ENCODE assay signal across 18 cellular contexts in the genomic region with DNA sequence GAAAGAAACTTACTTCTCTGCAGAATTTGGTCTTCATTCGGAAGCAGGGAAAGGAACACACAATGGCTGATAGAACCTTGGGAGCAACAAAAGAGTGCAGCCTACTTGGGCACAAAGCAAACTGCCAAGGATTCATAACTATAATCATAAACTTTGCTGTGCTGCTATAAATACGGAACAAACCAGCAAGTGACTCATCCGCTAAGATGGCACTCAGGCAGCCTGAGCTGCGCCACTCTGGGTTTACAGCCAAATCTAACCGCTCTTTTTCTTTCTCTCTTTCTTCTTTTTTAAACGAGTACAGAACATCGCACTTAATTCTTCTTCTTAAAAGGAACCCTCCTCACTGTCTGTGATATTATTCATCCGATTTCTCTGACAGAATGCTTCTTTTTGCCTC.
DNase-seq lines count a peak whose midpoint lies in the region; ATAC-seq and FAIRE-seq lines count a peak whose summit lies in the region.
"Had no signal": no experiment of that assay in that cellular context is flagged by ENCODE, and none has a peak within 500 bp of the region (broad histone marks: within the 10 kb centered on the region; RNA-seq: fewer than 3 reads in every experiment).

No MANE protein-coding gene starts in this region.

- no peaks in the 10 kb centered on the region for H3K27me3 Mint-ChIP-seq in T-helper 2 cell treated with Interferon-gamma antibody and Interleukin-4, amounts not matched to agents 5 μg/mL and 100 μg/mL, for 36 hours (ENCODE audit: low read depth)
- peaks cover 9% of the 10 kb centered on the region for H3K27me3 Mint-ChIP-seq in memory B cell

- peak; percentile 53 for DNase-seq in Ammon's horn (ENCODE audit: low spot score)
- no peak for DNase-seq in GM19239 (ENCODE audit: insufficient read length, low spot score)
- no peak for DNase-seq in T-helper 2 cell treated with Interferon-gamma antibody and Interleukin-4, amounts not matched to agents 5 μg/mL and 100 μg/mL, for 36 hours (ENCODE audit: low spot score)
- DNase-seq in memory B cell (ENCODE audit: low spot score in 2 of 2): no peak
- DNase-seq in OCI-M2 (lab: John Stamatoyannopoulos, UW; ENCODE audit: unreplicated experiment): no peak
- no peak for DNase-seq in NCI-H446 treated with DMSO at 0.1 percent for 48 hours (lab: John Stamatoyannopoulos, UW)
- DNase-seq: activated CD4-positive, alpha-beta T cell treated with anti-CD3 and anti-CD28 coated beads, Interleukin-2, amount 50 U/mL, for 4 hours; C1 segment of cervical spinal cord; cortex of kidney; PC-3; stimulated activated CD4-positive, alpha-beta T cell treated with anti-CD3 and anti-CD28 coated beads, Interleukin-4, amount 100 ng/mL, for 24 hours; stomach; T-helper 17 cell had no signal

- peak overlapping the region; percentile 76 for H3K27ac Mint-ChIP-seq in T-helper 2 cell treated with Interferon-gamma antibody and Interleukin-4, amounts not matched to agents 5 μg/mL and 100 μg/mL, for 36 hours
- H3K27ac Mint-ChIP-seq in memory B cell: peak overlapping the region; percentile 90
- H3K27ac Mint-ChIP-seq: activated naive CD8-positive, alpha-beta T cell; progenitor cell of endocrine pancreas; T-helper 17 cell had no signal

- peaks cover 19% of the 10 kb centered on the region for H3K4me1 Mint-ChIP-seq in T-helper 2 cell treated with Interferon-gamma antibody and Interleukin-4, amounts not matched to agents 5 μg/mL and 100 μg/mL, for 36 hours (ENCODE audit: low read depth)
- H3K4me1 Mint-ChIP-seq in memory B cell: peaks cover 28% of the 10 kb centered on the region

- peak; percentile 51 for FAIRE-seq in GM19239 (lab: Jason Lieb, UNC)
- FAIRE-seq: K562 had no signal

- H3K9me3 Mint-ChIP-seq in T-helper 2 cell treated with Interferon-gamma antibody and Interleukin-4, amounts not matched to agents 5 μg/mL and 100 μg/mL, for 36 hours: no peaks in the 10 kb centered on the region
- H3K9me3 Mint-ChIP-seq in memory B cell: no peaks in the 10 kb centered on the region

- no peaks in the 10 kb centered on the region for H3K36me3 Mint-ChIP-seq in T-helper 2 cell treated with Interferon-gamma antibody and Interleukin-4, amounts not matched to agents 5 μg/mL and 100 μg/mL, for 36 hours (ENCODE audit: low read depth)
- no peaks in the 10 kb centered on the region for H3K36me3 Mint-ChIP-seq in memory B cell
- H3K36me3 Mint-ChIP-seq: activated naive CD8-positive, alpha-beta T cell had no signal

- ATAC-seq in memory B cell (ENCODE audit: low read depth) (peak; percentile 16), GM21526 (IDR thresholded peaks at IDR 0.05; ENCODE audit: low FRiP score, unreplicated experiment) (no peak), HG03280 (IDR thresholded peaks at IDR 0.05; ENCODE audit: unreplicated experiment) (no peak)
- ATAC-seq: K562, PC-3, T-helper 17 cell had no signal

- peak overlapping the region; percentile 18 for H3K4me3 Mint-ChIP-seq in T-helper 2 cell treated with Interferon-gamma antibody and Interleukin-4, amounts not matched to agents 5 μg/mL and 100 μg/mL, for 36 hours
- no peak overlapping the region for H3K4me3 Mint-ChIP-seq in memory B cell
- H3K4me3 Mint-ChIP-seq: activated naive CD8-positive, alpha-beta T cell; T-helper 17 cell had no signal
